In genomic region chr3:82329300-82329699, GRCh38 we compare ENCODE assay signal across 14 cellular contexts.
DNase-seq lines count a peak whose midpoint lies in the region; ATAC-seq, FAIRE-seq and TF ChIP-seq lines count a peak whose summit lies in the region.
"Had no signal": no experiment of that assay in that cellular context is flagged by ENCODE, and none has a peak within 500 bp of the region (broad histone marks: within the 10 kb centered on the region; RNA-seq: fewer than 3 reads in every experiment).

No MANE protein-coding gene starts in this region.

- no peak overlapping the region for H3K4me3 ChIP-seq in kidney epithelial cell (ENCODE audit: low read depth, low read length)
- H3K4me3 ChIP-seq: lung had no signal

- H3K27me3 Mint-ChIP-seq in CD14-positive monocyte (ENCODE audit: low read depth in 3 of 3), result peaks cover 0 to 1% (median 0%) of the 10 kb centered on the region in 3 donors
- no peaks in the 10 kb centered on the region for H3K27me3 Mint-ChIP-seq in WTC11 (ENCODE audit: low read depth)
- H3K27me3 Mint-ChIP-seq: T-helper 17 cell had no signal

- H3K4me3 Mint-ChIP-seq in CD14-positive monocyte (no peak overlapping the region), WTC11 (no peak overlapping the region)
- H3K4me3 Mint-ChIP-seq: T-helper 17 cell had no signal

- DNase-seq in CD14-positive monocyte (ENCODE audit: low spot score), result no peak
- no peak for DNase-seq in WTC11 (ENCODE audit: low spot score)
- DNase-seq in kidney epithelial cell (ENCODE audit: low read depth), result no peak
- DNase-seq in urothelium cell line (ENCODE audit: low spot score), result no peak
- no peak for DNase-seq in GM19238 (ENCODE audit: insufficient read length, low spot score)
- no peak for DNase-seq in C1 segment of cervical spinal cord (lab: John Stamatoyannopoulos, UW)
- DNase-seq: activated CD8-positive, alpha-beta memory T cell treated with anti-CD3 and anti-CD28 coated beads, Interleukin-2, amount 50 U/mL, for 4 hours; EL; NCI-H1105; NCI-H774; T-helper 17 cell had no signal

- H3K9me3 Mint-ChIP-seq in CD14-positive monocyte, result peaks cover 0 to 1% (median 0%) of the 10 kb centered on the region in 7 donors
- peaks cover 4% of the 10 kb centered on the region for H3K9me3 Mint-ChIP-seq in WTC11

- no peaks in the 10 kb centered on the region for H3K36me3 ChIP-seq in kidney epithelial cell (ENCODE audit: control insufficient read depth, insufficient read depth, low read length)

- intact Hi-C loops in CD14-positive monocyte (cut with micrococcal nuclease), result no loop called here

- TF ChIP-seq CTCF in CD14-positive monocyte (IDR thresholded peaks at IDR 0.05) (peak; percentile 41), WTC11 (IDR thresholded peaks at IDR 0.05) (0 out of 2 replicates have a peak, but pooled peaks have one; percentile 17), kidney epithelial cell (IDR thresholded peaks at IDR 0.05; ENCODE audit: insufficient read depth, low read length, poor library complexity, severe bottlenecking) (peak; percentile 25)

- H3K4me1 Mint-ChIP-seq in CD14-positive monocyte, result no peaks in the 10 kb centered on the region
- 0 out of 2 replicates have a peak, but pooled peaks cover 6% of the 10 kb centered on the region for H3K4me1 Mint-ChIP-seq in WTC11
- H3K4me1 Mint-ChIP-seq: T-helper 17 cell had no signal

- ATAC-seq in GM18870 (IDR thresholded peaks at IDR 0.05; ENCODE audit: unreplicated experiment) (peak; percentile 45), WTC11 (no peak), HG03378 (IDR thresholded peaks at IDR 0.05; ENCODE audit: unreplicated experiment) (no peak)
- ATAC-seq: T-helper 17 cell had no signal

- H3K27ac Mint-ChIP-seq in CD14-positive monocyte (no peak overlapping the region), WTC11 (no peak overlapping the region)
- H3K27ac Mint-ChIP-seq: T-helper 17 cell had no signal

- no peaks in the 10 kb centered on the region for H3K27me3 ChIP-seq in kidney epithelial cell (ENCODE audit: control insufficient read depth, insufficient read depth, low read length)

- no peak for FAIRE-seq in urothelium cell line (lab: Jason Lieb, UNC)

- H3K36me3 Mint-ChIP-seq in CD14-positive monocyte, result no peaks in the 10 kb centered on the region
- H3K36me3 Mint-ChIP-seq in WTC11, result no peaks in the 10 kb centered on the region; the same call in 1 of the 2 replicates

- POLR2A ChIA-PET in WTC11 (lab: Charles Lee), result no interaction called here

- CTCF ChIA-PET in WTC11 (lab: Charles Lee), result interaction anchor here (0.9 to 1.7 kb wide), 5 partner anchors 12 to 165 kb away, joined by 3 to 6 read pairs (median 3); no protein-coding TSS in a partner anchor

TF ChIP-seq in WTC11, 78 proteins besides CTCF, POLR2A, EP300 and RAD21:
- TF ChIP-seq FOXP4 (CRISPR knock-in tag; IDR thresholded peaks at IDR 0.05) (no peak), TEAD1 (CRISPR knock-in tag; IDR thresholded peaks at IDR 0.05) (no peak)
- TF ChIP-seq, protein P1, sequence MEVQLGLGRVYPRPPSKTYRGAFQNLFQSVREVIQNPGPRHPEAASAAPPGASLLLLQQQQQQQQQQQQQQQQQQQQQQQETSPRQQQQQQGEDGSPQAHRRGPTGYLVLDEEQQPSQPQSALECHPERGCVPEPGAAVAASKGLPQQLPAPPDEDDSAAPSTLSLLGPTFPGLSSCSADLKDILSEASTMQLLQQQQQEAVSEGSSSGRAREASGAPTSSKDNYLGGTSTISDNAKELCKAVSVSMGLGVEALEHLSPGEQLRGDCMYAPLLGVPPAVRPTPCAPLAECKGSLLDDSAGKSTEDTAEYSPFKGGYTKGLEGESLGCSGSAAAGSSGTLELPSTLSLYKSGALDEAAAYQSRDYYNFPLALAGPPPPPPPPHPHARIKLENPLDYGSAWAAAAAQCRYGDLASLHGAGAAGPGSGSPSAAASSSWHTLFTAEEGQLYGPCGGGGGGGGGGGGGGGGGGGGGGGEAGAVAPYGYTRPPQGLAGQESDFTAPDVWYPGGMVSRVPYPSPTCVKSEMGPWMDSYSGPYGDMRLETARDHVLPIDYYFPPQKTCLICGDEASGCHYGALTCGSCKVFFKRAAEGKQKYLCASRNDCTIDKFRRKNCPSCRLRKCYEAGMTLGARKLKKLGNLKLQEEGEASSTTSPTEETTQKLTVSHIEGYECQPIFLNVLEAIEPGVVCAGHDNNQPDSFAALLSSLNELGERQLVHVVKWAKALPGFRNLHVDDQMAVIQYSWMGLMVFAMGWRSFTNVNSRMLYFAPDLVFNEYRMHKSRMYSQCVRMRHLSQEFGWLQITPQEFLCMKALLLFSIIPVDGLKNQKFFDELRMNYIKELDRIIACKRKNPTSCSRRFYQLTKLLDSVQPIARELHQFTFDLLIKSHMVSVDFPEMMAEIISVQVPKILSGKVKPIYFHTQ (CRISPR knock-in tag; IDR thresholded peaks at IDR 0.05), result no peak
